16 cellular contexts compared by ENCODE assay signal in genomic region chr3:196975349-196975748, GRCh38. TPM values are rescaled to one million over a fixed set of nuclear protein-coding genes. Genes with fewer than 3 reads are reported as not detected.
DNase-seq lines count a peak whose midpoint lies in the region; ATAC-seq and TF ChIP-seq lines count a peak whose summit lies in the region.
"Had no signal": no experiment of that assay in that cellular context is flagged by ENCODE, and none has a peak within 500 bp of the region (broad histone marks: within the 10 kb centered on the region; RNA-seq: fewer than 3 reads in every experiment).

No MANE protein-coding gene starts in this region.

- POLR2A ChIA-PET in MCF 10A (lab: Yijun Ruan, JAX), result interaction anchor here (0.9 kb wide), 1 partner anchor 18 kb away, joined by 3 read pairs; no protein-coding TSS in a partner anchor

- H3K79me2 ChIP-seq in neural progenitor cell (ENCODE audit: low read depth), result no peaks in the 10 kb centered on the region

- peaks cover 24% of the 10 kb centered on the region for H3K27me3 ChIP-seq in neural progenitor cell

- H3K4me1 ChIP-seq in neural progenitor cell, result no peaks in the 10 kb centered on the region

- TF ChIP-seq CTCF in endothelial cell (IDR thresholded peaks at IDR 0.05; ENCODE audit: unreplicated experiment) (no peak), neural progenitor cell (IDR thresholded peaks at IDR 0.05) (no peak), MCF 10A (IDR thresholded peaks at IDR 0.05; ENCODE audit: unreplicated experiment) (no peak)

- peaks cover 7% of the 10 kb centered on the region for H3K4me1 Mint-ChIP-seq in endothelial cell (ENCODE audit: unreplicated experiment)
- peaks cover 10% of the 10 kb centered on the region for H3K4me1 Mint-ChIP-seq in neural progenitor cell
- H3K4me1 Mint-ChIP-seq in MCF 10A (ENCODE audit: insufficient read depth, unreplicated experiment), result no peaks in the 10 kb centered on the region

- H3K27ac Mint-ChIP-seq in endothelial cell (ENCODE audit: unreplicated experiment), result peak overlapping the region; percentile 16
- peak overlapping the region; percentile 10 for H3K27ac Mint-ChIP-seq in neural progenitor cell
- H3K27ac Mint-ChIP-seq in MCF 10A (ENCODE audit: low read depth, unreplicated experiment), result no peak overlapping the region
- H3K27ac Mint-ChIP-seq: CD4-positive, CD25-positive, alpha-beta regulatory T cell; H9 had no signal

- no peaks in the 10 kb centered on the region for H3K36me3 ChIP-seq in neural progenitor cell
- H3K36me3 ChIP-seq: BLaER1 treated with 17β-estradiol and CSF1 and Interleukin-3, amounts not matched to agents 10 nM and 100 nM had no signal

- no peaks in the 10 kb centered on the region for H3F3A ChIP-seq in neural progenitor cell (ENCODE audit: low read depth)

- BruUV-seq in MCF 10A (replicated peaks; lab: Mats Ljungman, UMichigan), result no TSS peak

- H3K27ac ChIP-seq in neural progenitor cell, result no peak overlapping the region
- H3K27ac ChIP-seq: BLaER1 treated with 17β-estradiol and CSF1 and Interleukin-3, amounts not matched to agents 10 nM and 100 nM had no signal

- H3K9ac ChIP-seq in neural progenitor cell, result no peak overlapping the region

- peaks cover 13% of the 10 kb centered on the region for H3K27me3 Mint-ChIP-seq in endothelial cell (ENCODE audit: unreplicated experiment)
- H3K27me3 Mint-ChIP-seq in neural progenitor cell (ENCODE audit: insufficient read depth, low read depth), result peaks cover 18% of the 10 kb centered on the region
- no peaks in the 10 kb centered on the region for H3K27me3 Mint-ChIP-seq in MCF 10A (ENCODE audit: insufficient read depth, unreplicated experiment)

- H3K9me3 ChIP-seq in neural progenitor cell (ENCODE audit: low read depth), result no peaks in the 10 kb centered on the region

- intact Hi-C loops in cardiac septum (cut with DNase I), result loop anchor here (5.0 kb wide), 1 partner anchor 212 kb away; no protein-coding TSS in a partner anchor
- intact Hi-C loops in left ventricle myocardium superior (cut with micrococcal nuclease), result no loop called here
- intact Hi-C loops in MCF 10A (cut with micrococcal nuclease), result no loop called here

- no peaks in the 10 kb centered on the region for H4K20me1 ChIP-seq in neural progenitor cell (ENCODE audit: low read depth)
- H4K20me1 ChIP-seq: BLaER1 treated with 17β-estradiol and CSF1 and Interleukin-3, amounts not matched to agents 10 nM and 100 nM had no signal

- DNase-seq in cardiac septum (ENCODE audit: low spot score) (peak; percentile 61), left ventricle myocardium superior (no peak), endothelial cell (ENCODE audit: low spot score) (no peak), neural progenitor cell (ENCODE audit: low spot score) (no peak), MCF 10A (ENCODE audit: unreplicated experiment) (no peak), NCI-H2107 (lab: John Stamatoyannopoulos, UW) (no peak)
- DNase-seq: ACHN; CD4-positive, CD25-positive, alpha-beta regulatory T cell; DMS153; DMS79 treated with DMSO at 0.1 percent for 48 hours; EL; GOT3; H9 had no signal

- no peak for ATAC-seq in left ventricle myocardium superior
- ATAC-seq in GM18502 (IDR thresholded peaks at IDR 0.05; ENCODE audit: poor library complexity, unreplicated experiment), result no peak

- CTCF ChIA-PET in MCF 10A (lab: Yijun Ruan, JAX), result no interaction called here

- no peak overlapping the region for H3K4me3 ChIP-seq in neural progenitor cell
- H3K4me3 ChIP-seq: BLaER1 treated with 17β-estradiol and CSF1 and Interleukin-3, amounts not matched to agents 10 nM and 100 nM had no signal

- H3K4me2 ChIP-seq in neural progenitor cell, result no peak overlapping the region
- H3K4me2 ChIP-seq: BLaER1 treated with 17β-estradiol and CSF1 and Interleukin-3, amounts not matched to agents 10 nM and 100 nM had no signal

- no peak overlapping the region for H2AFZ ChIP-seq in neural progenitor cell (replicated peaks)

- H3K4me3 Mint-ChIP-seq in endothelial cell (ENCODE audit: unreplicated experiment) (no peak overlapping the region), neural progenitor cell (no peak overlapping the region), MCF 10A (ENCODE audit: unreplicated experiment) (no peak overlapping the region)
- H3K4me3 Mint-ChIP-seq: CD4-positive, CD25-positive, alpha-beta regulatory T cell; H9; IgD-negative memory B cell had no signal

- H3K9me3 Mint-ChIP-seq in endothelial cell (ENCODE audit: unreplicated experiment) (no peaks in the 10 kb centered on the region), neural progenitor cell (peaks cover 10% of the 10 kb centered on the region), MCF 10A (ENCODE audit: unreplicated experiment) (no peaks in the 10 kb centered on the region)
- H3K9me3 Mint-ChIP-seq: CD4-positive, CD25-positive, alpha-beta regulatory T cell; IgD-negative memory B cell had no signal

- H3K36me3 Mint-ChIP-seq in endothelial cell (ENCODE audit: low read depth, unreplicated experiment) (peaks cover 8% of the 10 kb centered on the region), neural progenitor cell (peaks cover 2% of the 10 kb centered on the region), MCF 10A (ENCODE audit: insufficient read depth, unreplicated experiment) (no peaks in the 10 kb centered on the region)
- H3K36me3 Mint-ChIP-seq: CD4-positive, CD25-positive, alpha-beta regulatory T cell; IgD-negative memory B cell had no signal

RNA-seq across cellular contexts. Expression of gene PIGZ, which starts 6.7 kb away (rescaled TPM):
- 5.9 TPM for total RNA-seq in cardiac septum
- 2.8 TPM for total RNA-seq in left ventricle myocardium superior
- 3.5 TPM for total RNA-seq in endothelial cell (ENCODE audit: unreplicated experiment)
- 1.2 TPM in 1 of 2 replicates, not detected in the other for total RNA-seq in neural progenitor cell (ENCODE audit: low replicate concordance)
- total RNA-seq in MCF 10A (2022), result 5.2 and 7.1 TPM in 2 replicates

RNA-seq across cellular contexts. Expression of gene NCBP2, which starts 33.0 kb away (rescaled TPM):
- total RNA-seq in cardiac septum, result 47.1 TPM
- 31.0 TPM for total RNA-seq in left ventricle myocardium superior
- total RNA-seq in endothelial cell (ENCODE audit: unreplicated experiment), result 61.0 TPM
- 68.4 and 80.8 TPM in 2 replicates for total RNA-seq in neural progenitor cell (ENCODE audit: low replicate concordance)
- 80.9 and 91.8 TPM in 2 replicates for total RNA-seq in MCF 10A (2022)

RNA-seq across cellular contexts. Expression of gene MELTF, which starts 54.3 kb away (rescaled TPM):
- 10.8 TPM for total RNA-seq in cardiac septum
- 3.6 TPM for total RNA-seq in left ventricle myocardium superior
- 2.9 TPM for total RNA-seq in endothelial cell (ENCODE audit: unreplicated experiment)
- total RNA-seq in neural progenitor cell (ENCODE audit: low replicate concordance), result 0.28 and 4.2 TPM in 2 replicates
- 9.1 and 20.6 TPM in 2 replicates for total RNA-seq in MCF 10A (2022)
